Comparison of ENCODE assay signal across 12 cellular contexts in genomic region chr7:106260136-106260561, GRCh38. TPM values are rescaled to one million over a fixed set of nuclear protein-coding genes. Genes with fewer than 3 reads are reported as not detected.
DNase-seq lines count a peak whose midpoint lies in the region; ATAC-seq lines count a peak whose summit lies in the region.
"Had no signal": no experiment of that assay in that cellular context is flagged by ENCODE, and none has a peak within 500 bp of the region (broad histone marks: within the 10 kb centered on the region; RNA-seq: fewer than 3 reads in every experiment).

No MANE protein-coding gene starts in this region.

- peaks cover 31% of the 10 kb centered on the region for H3K4me1 Mint-ChIP-seq in activated naive CD4-positive, alpha-beta T cell treated with anti-CD3 and anti-CD28 coated beads, Interleukin-2, amount 10 ng/mL, durations not matched to agents 7 days and 5 days

- H3K27ac Mint-ChIP-seq in activated naive CD4-positive, alpha-beta T cell treated with anti-CD3 and anti-CD28 coated beads, Interleukin-2, amount 10 ng/mL, durations not matched to agents 7 days and 5 days, result peak overlapping the region; percentile 75
- H3K27ac Mint-ChIP-seq in activated naive CD4-positive, alpha-beta T cell treated with anti-CD3 and anti-CD28 coated beads, Interleukin-2, amount 50 U/mL, for 72 hours, result peak overlapping the region; percentile 66 to 81

- peak; percentile 22 for DNase-seq in activated naive CD4-positive, alpha-beta T cell treated with anti-CD3 and anti-CD28 coated beads, Interleukin-2, amount 10 ng/mL, durations not matched to agents 7 days and 5 days
- no peak for DNase-seq in activated naive CD4-positive, alpha-beta T cell treated with anti-CD3 and anti-CD28 coated beads, Interleukin-2, amount 50 U/mL, for 16 hours
- no peak for DNase-seq in activated naive CD4-positive, alpha-beta T cell treated with anti-CD3 and anti-CD28 coated beads, Interleukin-2, amount 50 U/mL, for 72 hours (ENCODE audit: low spot score in 2 of 2)
- DNase-seq in NCI-H1048 (lab: John Stamatoyannopoulos, UW) (no peak), NCI-H2029 treated with DMSO at 0.1 percent for 48 hours (lab: John Stamatoyannopoulos, UW) (no peak), GF-D8 (lab: John Stamatoyannopoulos, UW) (no peak)
- DNase-seq: caudate nucleus, midbrain, sigmoid colon had no signal

- peaks cover 56% of the 10 kb centered on the region for H3K36me3 Mint-ChIP-seq in activated naive CD4-positive, alpha-beta T cell treated with anti-CD3 and anti-CD28 coated beads, Interleukin-2, amount 10 ng/mL, durations not matched to agents 7 days and 5 days
- H3K36me3 Mint-ChIP-seq in activated naive CD4-positive, alpha-beta T cell treated with anti-CD3 and anti-CD28 coated beads, Interleukin-2, amount 50 U/mL, for 72 hours, result peaks cover 55 to 88% of the 10 kb centered on the region in 2 donors

- peak; percentile 67 for ATAC-seq in HG02884 (IDR thresholded peaks at IDR 0.05; ENCODE audit: unreplicated experiment)
- ATAC-seq in activated naive CD4-positive, alpha-beta T cell treated with anti-CD3 and anti-CD28 coated beads, Interleukin-2, amount 50 U/mL, for 72 hours, result peak; percentile 25 to 58
- ATAC-seq in GM21381 (IDR thresholded peaks at IDR 0.05; ENCODE audit: unreplicated experiment), result no peak
- ATAC-seq: Panc1 had no signal

- no peaks in the 10 kb centered on the region for H3K9me3 Mint-ChIP-seq in activated naive CD4-positive, alpha-beta T cell treated with anti-CD3 and anti-CD28 coated beads, Interleukin-2, amount 10 ng/mL, durations not matched to agents 7 days and 5 days
- no peaks in the 10 kb centered on the region for H3K9me3 Mint-ChIP-seq in activated naive CD4-positive, alpha-beta T cell treated with anti-CD3 and anti-CD28 coated beads, Interleukin-2, amount 50 U/mL, for 72 hours

- CTCF ChIA-PET in activated naive CD4-positive, alpha-beta T cell treated with anti-CD3 and anti-CD28 coated beads, Interleukin-2, amount 10 ng/mL, durations not matched to agents 7 days and 5 days (lab: Charles Lee), result interaction anchor here (1.9 to 2.5 kb wide), 2 partner anchors 15 to 202 kb away, joined by 5 to 7 read pairs; no protein-coding TSS in a partner anchor

- no peaks in the 10 kb centered on the region for H3K27me3 Mint-ChIP-seq in activated naive CD4-positive, alpha-beta T cell treated with anti-CD3 and anti-CD28 coated beads, Interleukin-2, amount 10 ng/mL, durations not matched to agents 7 days and 5 days

- no peak overlapping the region for H3K4me3 Mint-ChIP-seq in activated naive CD4-positive, alpha-beta T cell treated with anti-CD3 and anti-CD28 coated beads, Interleukin-2, amount 10 ng/mL, durations not matched to agents 7 days and 5 days

RNA-seq across cellular contexts. Expression of gene NAMPT, which starts 24.6 kb away (rescaled TPM):
- 100 to 1,000 TPM; 334 to 524 TPM for total RNA-seq in activated naive CD4-positive, alpha-beta T cell treated with anti-CD3 and anti-CD28 coated beads, Interleukin-2, amount 50 U/mL, for 72 hours
